8 cellular contexts compared by ENCODE assay signal in genomic region chr12:53097207-53097563, GRCh38. TPM values are rescaled to one million over a fixed set of nuclear protein-coding genes. Genes with fewer than 3 reads are reported as not detected.
A peak's percentile ranks its signal among the peaks of the same experiment; 100 is the strongest.
DNase-seq lines count a peak whose midpoint lies in the region; ATAC-seq and TF ChIP-seq lines count a peak whose summit lies in the region.

No MANE protein-coding gene starts in this region.

- peak overlapping the region; percentile 62 to 94 (median 82) for H3K27ac Mint-ChIP-seq in nephron

- CTCF ChIA-PET in HEK293T (lab: Yijun Ruan, JAX) = interaction anchor here (4.2 kb wide), 1 partner anchor 32 kb away, joined by 68 read pairs; no protein-coding TSS in a partner anchor

- peak overlapping the region; percentile 81 to 87 (median 83) for H3K4me3 Mint-ChIP-seq in nephron

- peaks cover 31% of the 10 kb centered on the region for H3K27me3 Mint-ChIP-seq in nephron (ENCODE audit: low read depth)

- no peak for ATAC-seq in HG03378 (IDR thresholded peaks at IDR 0.05; ENCODE audit: unreplicated experiment)
- ATAC-seq in GM21367 (IDR thresholded peaks at IDR 0.05; ENCODE audit: unreplicated experiment) = no peak

- DNase-seq in GM03348 (ENCODE audit: low spot score) (peak; percentile 69), Peyer's patch (no peak), epithelial cell of proximal tubule (ENCODE audit: low read depth) (no peak), HEK293T (ENCODE audit: extremely low spot score) (no peak), NCI-H2029 (lab: John Stamatoyannopoulos, UW) (no peak)

- POLR2A ChIA-PET in HEK293T (lab: Yijun Ruan, JAX) = interaction anchor here (0.8 to 3.2 kb wide), 3 partner anchors 17 to 50 kb away, joined by 3 to 23 read pairs (median 3); partner anchors contain the start of gene SPRYD3

- no peaks in the 10 kb centered on the region for H3K36me3 Mint-ChIP-seq in nephron (ENCODE audit: low read depth)

- H3K36me3 ChIP-seq in Peyer's patch = no peaks in the 10 kb centered on the region

- peaks cover 45% of the 10 kb centered on the region for H3K4me1 Mint-ChIP-seq in nephron

- TF ChIP-seq CTCF in Peyer's patch (IDR thresholded peaks at IDR 0.05) (no peak), epithelial cell of proximal tubule (conservative IDR thresholded peaks at IDR 0.05; ENCODE audit: low read depth, low read length) (no peak), nephron (IDR thresholded peaks at IDR 0.05; ENCODE audit: unreplicated experiment in 3 of 3) (no peak)

- no peaks in the 10 kb centered on the region for H3K9me3 ChIP-seq in Peyer's patch

- TF ChIP-seq POLR2A in Peyer's patch (IDR thresholded peaks at IDR 0.05) = no peak

- H3K4me3 ChIP-seq in Peyer's patch = peak overlapping the region; percentile 49 to 62 (median 61)
- peak overlapping the region; percentile 72 for H3K4me3 ChIP-seq in epithelial cell of proximal tubule (ENCODE audit: low read depth, low read length)

- H3K4me1 ChIP-seq in Peyer's patch = peaks cover 0 to 27% (median 5%) of the 10 kb centered on the region in 4 donors

- no peaks in the 10 kb centered on the region for H3K27me3 ChIP-seq in Peyer's patch

- peak overlapping the region; percentile 61 to 88 (median 76) for H3K27ac ChIP-seq in Peyer's patch

- no peaks in the 10 kb centered on the region for H3K9me3 Mint-ChIP-seq in nephron

TF ChIP-seq in HEK293T, 16 proteins besides CTCF, POLR2A, EP300 and RAD21:
- TF ChIP-seq FOXM1 (IDR thresholded peaks at IDR 0.05; ENCODE audit: borderline replicate concordance) = no peak
- no peak for TF ChIP-seq HDGF (IDR thresholded peaks at IDR 0.05; ENCODE audit: borderline replicate concordance)
- TF ChIP-seq SUZ12 (IDR thresholded peaks at IDR 0.05) = no peak

RNA-seq across cellular contexts. Expression of gene IGFBP6, which starts 0.3 kb away (rescaled TPM):
- total RNA-seq in Peyer's patch (100 to 1,000 TPM in 2 of 4 donors, 10 to 100 TPM in 2; 68.5 to 191 (median 128) TPM), epithelial cell of proximal tubule (71.6 and 102 TPM in 2 replicates)

RNA-seq across cellular contexts. Expression of gene SOAT2, which starts 6.1 kb away (rescaled TPM):
- total RNA-seq in Peyer's patch = 10 to 100 TPM in 3 of 4 donors, not detected in 1; 13.3 to 55.0 (median 34.5) TPM
- total RNA-seq in epithelial cell of proximal tubule = not detected in 2 replicates

RNA-seq across cellular contexts. Expression of gene SPRYD3, which starts 18.0 kb away (rescaled TPM):
- total RNA-seq in Peyer's patch (10 to 100 TPM; 27.8 to 38.7 (median 34.8) TPM), epithelial cell of proximal tubule (24.5 and 26.1 TPM in 2 replicates)

RNA-seq across cellular contexts. Expression of gene TNS2, which starts 47.3 kb away (rescaled TPM):
- 100 to 1,000 TPM in 3 of 4 donors, 10 to 100 TPM in 1; 29.2 to 274 (median 154) TPM for total RNA-seq in Peyer's patch
- total RNA-seq in epithelial cell of proximal tubule = 6.7 and 10.8 TPM in 2 replicates
